In genomic region chr6:111793711-111794111, GRCh38 we compare ENCODE assay signal across 11 cellular contexts.
DNase-seq lines count a peak whose midpoint lies in the region; ATAC-seq, FAIRE-seq and TF ChIP-seq lines count a peak whose summit lies in the region.
"Had no signal": no experiment of that assay in that cellular context is flagged by ENCODE, and none has a peak within 500 bp of the region (broad histone marks: within the 10 kb centered on the region; RNA-seq: fewer than 3 reads in every experiment).

No MANE protein-coding gene starts in this region.

- RAD21 ChIA-PET in GM12878 (lab: Charles Lee; ENCODE audit: unreplicated experiment) = interaction anchor here (0.8 to 4.4 kb wide), 14 partner anchors 9 to 199 kb away, joined by 3 to 22 read pairs (median 5); partner anchors contain the start of gene FYN

- SMC1A ChIA-PET in GM12878 (lab: Charles Lee; ENCODE audit: uncharacterized antibody, unreplicated experiment) = interaction anchor here (0.8 to 7.3 kb wide), 17 partner anchors 11 to 104 kb away, joined by 3 to 71 read pairs (median 7); partner anchors contain the start of gene FYN

- no peak for FAIRE-seq in GM12878 (lab: Jason Lieb, UNC)
- FAIRE-seq: frontal cortex had no signal

- ATAC-seq in GM12878 = peak; percentile 82

- no peaks in the 10 kb centered on the region for H3K9me3 ChIP-seq in GM12878 (replicated peaks; ENCODE audit: control insufficient read depth, insufficient read depth, low read length)
- no peaks in the 10 kb centered on the region for H3K9me3 ChIP-seq in stomach
- H3K9me3 ChIP-seq in ovary = no peaks in the 10 kb centered on the region
- no peaks in the 10 kb centered on the region for H3K9me3 ChIP-seq in osteoblast (ENCODE audit: low read depth, low read length)
- H3K9me3 ChIP-seq: neutrophil had no signal

- WGBS in GM12878 (ENCODE audit: insufficient coverage, insufficient replicate concordance, low lambda C conversion rate, missing lambda C conversion rate) = 74% methylated on average over 8 of the region's 8 CpGs
- WGBS in stomach, 5 donors = 69 to 80% (median 77%) methylated on average over 8 of the region's 8 CpGs
- WGBS in ovary, 3 donors = 80 to 93% (median 84%) methylated on average over 8 of the region's 8 CpGs

- peak overlapping the region; percentile 77 for H3K9ac ChIP-seq in GM12878 (ENCODE audit: control insufficient read depth, insufficient read depth, low read length)

- H3K27me3 ChIP-seq in GM12878 (replicated peaks in 1 of 2; ENCODE audit: control insufficient read depth in 2 of 2, insufficient read depth in 2 of 2, low read length in 1 of 2) (no peaks in the 10 kb centered on the region), stomach (no peaks in the 10 kb centered on the region), ovary (no peaks in the 10 kb centered on the region), osteoblast (ENCODE audit: insufficient read depth, low read length) (no peaks in the 10 kb centered on the region)
- H3K27me3 ChIP-seq: neutrophil had no signal

- intact Hi-C loops in GM12878 (cut with micrococcal nuclease; ENCODE audit: unreplicated experiment) (loop anchor here (2.0 to 5.0 kb wide), 2 partner anchors 29 to 79 kb away; partner anchors contain the start of gene FYN), stomach (cut with DNase I; ENCODE audit: low total_unique reads) (no loop called here), ovary (cut with DNase I) (no loop called here)

- DNase-seq in activated T-cell treated with anti-CD3 and anti-CD28 coated beads for 1 hour (ENCODE audit: low read depth) = peak; percentile 23
- no peak for DNase-seq in activated T-cell treated with anti-CD3 and anti-CD28 coated beads for 4 hours
- peak; percentile 87 for DNase-seq in SK-N-DZ (ENCODE audit: low spot score)
- DNase-seq in GM12878 (ENCODE audit: low read depth, low spot score) = no peak
- DNase-seq in stomach = peak; percentile 34
- DNase-seq in ovary = no peak
- DNase-seq in SIG-M5 (lab: John Stamatoyannopoulos, UW) = no peak
- DNase-seq in osteoblast (ENCODE audit: insufficient read length, low spot score, missing footprints) = no peak
- DNase-seq: amniotic stem cell had no signal

- POLR2A ChIA-PET in GM12878 (lab: Charles Lee) = interaction anchor here (0.6 to 3.0 kb wide), 7 partner anchors 10 to 77 kb away, joined by 3 to 14 read pairs (median 4); no protein-coding TSS in a partner anchor

- peak overlapping the region; percentile 85 for H3K27ac ChIP-seq in GM12878 (ENCODE audit: control insufficient read depth, insufficient read depth)
- H3K27ac ChIP-seq in stomach = peak overlapping the region in 4 of 5 donors; percentile 9 to 64 (median 22)
- H3K27ac ChIP-seq in ovary = no peak overlapping the region
- H3K27ac ChIP-seq in osteoblast (ENCODE audit: low read depth, low read length) = no peak overlapping the region
- H3K27ac ChIP-seq: neutrophil had no signal

- TF ChIP-seq EP300 in GM12878 (IDR thresholded peaks at IDR 0.05; ENCODE audit: borderline replicate concordance in 1 of 2, control insufficient read depth in 1 of 2, low read depth in 2 of 2, low read length in 2 of 2) (no peak), stomach (IDR thresholded peaks at IDR 0.05) (no peak), ovary (IDR thresholded peaks at IDR 0.05) (no peak)

- H4K20me1 ChIP-seq in GM12878 (ENCODE audit: control insufficient read depth, insufficient read depth) (no peaks in the 10 kb centered on the region), osteoblast (ENCODE audit: insufficient read depth, low read length) (peaks cover 5% of the 10 kb centered on the region)

- H3K4me1 ChIP-seq in GM12878 (ENCODE audit: control insufficient read depth, insufficient read depth, low read length) (peaks cover 36% of the 10 kb centered on the region), stomach (peaks cover 0 to 54% (median 18%) of the 10 kb centered on the region in 4 donors), ovary (ENCODE audit: insufficient read depth) (peaks cover 6% of the 10 kb centered on the region), osteoblast (ENCODE audit: insufficient read depth, low read length) (peaks cover 25% of the 10 kb centered on the region)

- TF ChIP-seq POLR2A in GM12878 (IDR thresholded peaks at IDR 0.05; ENCODE audit: low read depth, low read length) = peak; percentile 56
- TF ChIP-seq POLR2A in stomach (IDR thresholded peaks at IDR 0.05) = no peak
- no peak for TF ChIP-seq POLR2A in ovary (IDR thresholded peaks at IDR 0.05)

- CTCF ChIA-PET in GM12878 (lab: Yijun Ruan, JAX) = interaction anchor here (0.6 to 1.7 kb wide), 11 partner anchors 9 to 74 kb away, joined by 3 to 9 read pairs (median 4); no protein-coding TSS in a partner anchor

- H3K4me3 ChIP-seq in GM12878 = peak overlapping the region; percentile 66
- peak overlapping the region in 2 of 4 donors; percentile 16 to 24 for H3K4me3 ChIP-seq in stomach
- no peak overlapping the region for H3K4me3 ChIP-seq in ovary
- no peak overlapping the region for H3K4me3 ChIP-seq in osteoblast (ENCODE audit: insufficient read depth, low read length)

- no peaks in the 10 kb centered on the region; a peak in 2 of 4 replicates for H3K36me3 ChIP-seq in GM12878 (ENCODE audit: control insufficient read depth in 2 of 2, insufficient read depth in 2 of 2, low read length in 1 of 2)
- no peaks in the 10 kb centered on the region for H3K36me3 ChIP-seq in stomach
- H3K36me3 ChIP-seq in ovary = no peaks in the 10 kb centered on the region
- no peaks in the 10 kb centered on the region for H3K36me3 ChIP-seq in osteoblast (ENCODE audit: insufficient read depth, low read length)
- H3K36me3 ChIP-seq: neutrophil had no signal

- in situ Hi-C loops in GM12878 (cut with MboI) = no loop called here

- no TSS peak for BruUV-seq in GM12878 (replicated peaks; lab: Mats Ljungman, UMichigan)

- peak overlapping the region; percentile 74 for H3K4me2 ChIP-seq in GM12878 (ENCODE audit: control insufficient read depth, insufficient read depth)
- H3K4me2 ChIP-seq in osteoblast (ENCODE audit: insufficient read depth, low read length) = no peak overlapping the region

- H2AFZ ChIP-seq in GM12878 (ENCODE audit: control insufficient read depth, low read depth, low read length) (peak overlapping the region; percentile 15), osteoblast (ENCODE audit: low read length) (no peak overlapping the region)

- TF ChIP-seq CTCF in GM12878 (IDR thresholded peaks at IDR 0.05 in 2 of 3, conservative IDR thresholded peaks at IDR 0.05 in 1 of 3; ENCODE audit: control insufficient read depth in 2 of 3, extremely low read depth in 1 of 3, insufficient read depth in 1 of 3, low read depth in 3 of 3, low read length in 3 of 3) (no peak), stomach (IDR thresholded peaks at IDR 0.05) (no peak), ovary (IDR thresholded peaks at IDR 0.05) (no peak), osteoblast (IDR thresholded peaks at IDR 0.05; ENCODE audit: extremely low read depth, low read depth, low read length) (no peak)

- H3K79me2 ChIP-seq in GM12878 (ENCODE audit: control insufficient read depth, insufficient read depth, low read length) (peaks cover 83% of the 10 kb centered on the region), osteoblast (ENCODE audit: insufficient read depth, low read length) (peaks cover 76% of the 10 kb centered on the region)

- no peak for TF ChIP-seq RAD21 in GM12878 (IDR thresholded peaks at IDR 0.05; ENCODE audit: insufficient read depth, low read depth, low read length)

TF ChIP-seq in GM12878, 131 proteins besides CTCF, POLR2A, EP300 and RAD21 (continues in another document):
- TF ChIP-seq MAX (IDR thresholded peaks at IDR 0.05; ENCODE audit: low read depth, low read length) (peak; percentile 54; the same call in 1 of the 2 replicates), YY1 (IDR thresholded peaks at IDR 0.05; ENCODE audit: low read depth, low read length) (peak; percentile 57), MEF2A (IDR thresholded peaks at IDR 0.05; ENCODE audit: insufficient read depth, low read depth, low read length) (0 out of 2 replicates have a peak, but pooled peaks have one; percentile 27), SIN3A (IDR thresholded peaks at IDR 0.05; ENCODE audit: low read depth, low read length) (0 out of 2 replicates have a peak, but pooled peaks have one; percentile 41), EGR1 (IDR thresholded peaks at IDR 0.05; ENCODE audit: borderline replicate concordance in 1 of 2, low read depth in 2 of 2, low read length in 2 of 2) (peak in 1 of 2 experiments; percentile 40; a peak in 1 of 3 replicates), POU2F2 (IDR thresholded peaks at IDR 0.05; ENCODE audit: borderline replicate concordance, low read depth, low read length) (0 out of 3 replicates have a peak, but pooled peaks have one; percentile 28), SREBF2 (IDR thresholded peaks at IDR 0.05; ENCODE audit: low read length) (no peak), DPF2 (IDR thresholded peaks at IDR 0.05) (peak; percentile 25; the same call in 1 of the 2 replicates), PAX5 (IDR thresholded peaks at IDR 0.05; ENCODE audit: borderline replicate concordance, low read depth, low read length) (no peak), POLR2AphosphoS5 (IDR thresholded peaks at IDR 0.05; ENCODE audit: low read length) (peak; percentile 72), SPI1 (IDR thresholded peaks at IDR 0.05; ENCODE audit: borderline replicate concordance, insufficient read depth, low read depth, low read length) (peak; percentile 37; the same call in 1 of the 2 replicates), NR2C1 (IDR thresholded peaks at IDR 0.05) (no peak), GATAD2B (conservative IDR thresholded peaks at IDR 0.05; ENCODE audit: low read depth) (peak; percentile 43; the same call in 1 of the 2 replicates), SMAD5 (IDR thresholded peaks at IDR 0.05; ENCODE audit: low read depth) (0 out of 2 replicates have a peak, but pooled peaks have one; percentile 21), NFIC (IDR thresholded peaks at IDR 0.05; ENCODE audit: low read depth, low read length) (peak; percentile 49; the same call in 1 of the 2 replicates), WRNIP1 (IDR thresholded peaks at IDR 0.05; ENCODE audit: borderline replicate concordance, low read depth, low read length) (no peak)
- TF ChIP-seq, protein P1, sequence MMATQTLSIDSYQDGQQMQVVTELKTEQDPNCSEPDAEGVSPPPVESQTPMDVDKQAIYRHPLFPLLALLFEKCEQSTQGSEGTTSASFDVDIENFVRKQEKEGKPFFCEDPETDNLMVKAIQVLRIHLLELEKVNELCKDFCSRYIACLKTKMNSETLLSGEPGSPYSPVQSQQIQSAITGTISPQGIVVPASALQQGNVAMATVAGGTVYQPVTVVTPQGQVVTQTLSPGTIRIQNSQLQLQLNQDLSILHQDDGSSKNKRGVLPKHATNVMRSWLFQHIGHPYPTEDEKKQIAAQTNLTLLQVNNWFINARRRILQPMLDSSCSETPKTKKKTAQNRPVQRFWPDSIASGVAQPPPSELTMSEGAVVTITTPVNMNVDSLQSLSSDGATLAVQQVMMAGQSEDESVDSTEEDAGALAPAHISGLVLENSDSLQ (IDR thresholded peaks at IDR 0.05) = peak; percentile 20; the same call in 1 of the 2 replicates

Comparison
In these comparisons a context has a peak if more than half of its experiments do, and no peak if none do; other contexts are left out.
1. DNase-seq: peak in activated T-cell treated with anti-CD3 and anti-CD28 coated beads for 1 hour (single experiment), SK-N-DZ (single experiment) and stomach (single experiment); none in activated T-cell treated with anti-CD3 and anti-CD28 coated beads for 4 hours (single experiment), GM12878 (single experiment), ovary (0 of 5), SIG-M5 (single experiment) and osteoblast (single experiment).
2. H3K27ac ChIP-seq: peak in GM12878 (single experiment) and stomach (4 of 5); none in ovary (0 of 2) and osteoblast (single experiment).